ENCODE assay signal across 1 cellular context in the genomic region with DNA sequence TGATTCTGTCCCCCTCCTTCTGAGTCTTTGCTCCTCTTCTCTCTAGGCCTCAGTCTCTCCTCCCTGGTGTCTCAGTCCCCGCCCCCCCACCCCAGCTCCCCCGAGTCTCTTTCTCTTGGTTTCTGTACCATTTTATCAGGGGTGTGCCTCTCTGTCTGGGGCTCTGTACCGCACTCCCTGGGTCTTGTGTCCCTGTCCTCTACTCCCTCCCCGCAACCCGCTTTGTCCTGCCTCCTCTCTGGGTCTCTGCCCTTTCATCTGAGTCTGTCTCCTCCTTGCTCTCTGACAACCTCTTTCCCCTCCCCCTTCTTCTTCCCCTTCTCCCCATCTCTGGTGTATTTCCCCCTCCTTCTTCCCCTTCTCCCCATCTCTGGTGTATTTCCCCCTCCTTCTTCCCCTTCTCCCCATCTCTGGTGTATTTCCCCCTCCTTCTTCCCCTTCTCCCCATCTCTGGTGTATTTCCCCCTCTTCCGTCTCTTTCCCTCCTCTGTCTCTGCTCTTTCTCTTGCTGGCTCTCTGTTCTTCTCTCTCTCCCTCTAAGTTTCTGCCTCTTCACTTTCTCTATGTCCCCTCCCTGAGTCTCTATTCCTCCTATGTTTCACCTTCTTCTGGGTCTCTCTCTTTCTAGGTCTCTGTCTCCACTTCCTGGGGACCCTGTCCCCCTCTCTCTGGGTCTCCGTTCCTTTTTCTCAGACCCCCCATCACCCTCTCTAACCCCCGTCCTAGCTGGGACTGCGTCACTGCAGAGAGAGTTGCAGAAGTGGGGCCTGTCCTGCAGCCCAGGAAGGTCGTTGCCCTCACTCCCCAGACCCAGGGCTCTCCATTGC.
TF ChIP-seq lines count a peak whose summit lies in the region.

No MANE protein-coding gene starts in this region.

TF ChIP-seq in liver, 16 proteins besides CTCF, POLR2A, EP300 and RAD21 (continued from another document):
- TF ChIP-seq, protein P1, sequence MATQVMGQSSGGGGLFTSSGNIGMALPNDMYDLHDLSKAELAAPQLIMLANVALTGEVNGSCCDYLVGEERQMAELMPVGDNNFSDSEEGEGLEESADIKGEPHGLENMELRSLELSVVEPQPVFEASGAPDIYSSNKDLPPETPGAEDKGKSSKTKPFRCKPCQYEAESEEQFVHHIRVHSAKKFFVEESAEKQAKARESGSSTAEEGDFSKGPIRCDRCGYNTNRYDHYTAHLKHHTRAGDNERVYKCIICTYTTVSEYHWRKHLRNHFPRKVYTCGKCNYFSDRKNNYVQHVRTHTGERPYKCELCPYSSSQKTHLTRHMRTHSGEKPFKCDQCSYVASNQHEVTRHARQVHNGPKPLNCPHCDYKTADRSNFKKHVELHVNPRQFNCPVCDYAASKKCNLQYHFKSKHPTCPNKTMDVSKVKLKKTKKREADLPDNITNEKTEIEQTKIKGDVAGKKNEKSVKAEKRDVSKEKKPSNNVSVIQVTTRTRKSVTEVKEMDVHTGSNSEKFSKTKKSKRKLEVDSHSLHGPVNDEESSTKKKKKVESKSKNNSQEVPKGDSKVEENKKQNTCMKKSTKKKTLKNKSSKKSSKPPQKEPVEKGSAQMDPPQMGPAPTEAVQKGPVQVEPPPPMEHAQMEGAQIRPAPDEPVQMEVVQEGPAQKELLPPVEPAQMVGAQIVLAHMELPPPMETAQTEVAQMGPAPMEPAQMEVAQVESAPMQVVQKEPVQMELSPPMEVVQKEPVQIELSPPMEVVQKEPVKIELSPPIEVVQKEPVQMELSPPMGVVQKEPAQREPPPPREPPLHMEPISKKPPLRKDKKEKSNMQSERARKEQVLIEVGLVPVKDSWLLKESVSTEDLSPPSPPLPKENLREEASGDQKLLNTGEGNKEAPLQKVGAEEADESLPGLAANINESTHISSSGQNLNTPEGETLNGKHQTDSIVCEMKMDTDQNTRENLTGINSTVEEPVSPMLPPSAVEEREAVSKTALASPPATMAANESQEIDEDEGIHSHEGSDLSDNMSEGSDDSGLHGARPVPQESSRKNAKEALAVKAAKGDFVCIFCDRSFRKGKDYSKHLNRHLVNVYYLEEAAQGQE (IDR thresholded peaks at IDR 0.05) = no peak
- TF ChIP-seq ZBTB33 (IDR thresholded peaks at IDR 0.05) (no peak), EGR1 (IDR thresholded peaks at IDR 0.05; ENCODE audit: low read depth in 2 of 2) (no peak), HNF4G (IDR thresholded peaks at IDR 0.05) (no peak), FOXA2 (IDR thresholded peaks at IDR 0.05) (no peak), MAX (IDR thresholded peaks at IDR 0.05) (no peak), NR2F2 (IDR thresholded peaks at IDR 0.05) (no peak), YY1 (IDR thresholded peaks at IDR 0.05) (no peak), GABPA (IDR thresholded peaks at IDR 0.05 in 1 of 2, conservative IDR thresholded peaks at IDR 0.05 in 1 of 2) (no peak), SP1 (IDR thresholded peaks at IDR 0.05) (no peak)
TF ChIP-seq in liver: peak in this region for 0.
